ENCODE assay signal across 27 cellular contexts in the genomic region with DNA sequence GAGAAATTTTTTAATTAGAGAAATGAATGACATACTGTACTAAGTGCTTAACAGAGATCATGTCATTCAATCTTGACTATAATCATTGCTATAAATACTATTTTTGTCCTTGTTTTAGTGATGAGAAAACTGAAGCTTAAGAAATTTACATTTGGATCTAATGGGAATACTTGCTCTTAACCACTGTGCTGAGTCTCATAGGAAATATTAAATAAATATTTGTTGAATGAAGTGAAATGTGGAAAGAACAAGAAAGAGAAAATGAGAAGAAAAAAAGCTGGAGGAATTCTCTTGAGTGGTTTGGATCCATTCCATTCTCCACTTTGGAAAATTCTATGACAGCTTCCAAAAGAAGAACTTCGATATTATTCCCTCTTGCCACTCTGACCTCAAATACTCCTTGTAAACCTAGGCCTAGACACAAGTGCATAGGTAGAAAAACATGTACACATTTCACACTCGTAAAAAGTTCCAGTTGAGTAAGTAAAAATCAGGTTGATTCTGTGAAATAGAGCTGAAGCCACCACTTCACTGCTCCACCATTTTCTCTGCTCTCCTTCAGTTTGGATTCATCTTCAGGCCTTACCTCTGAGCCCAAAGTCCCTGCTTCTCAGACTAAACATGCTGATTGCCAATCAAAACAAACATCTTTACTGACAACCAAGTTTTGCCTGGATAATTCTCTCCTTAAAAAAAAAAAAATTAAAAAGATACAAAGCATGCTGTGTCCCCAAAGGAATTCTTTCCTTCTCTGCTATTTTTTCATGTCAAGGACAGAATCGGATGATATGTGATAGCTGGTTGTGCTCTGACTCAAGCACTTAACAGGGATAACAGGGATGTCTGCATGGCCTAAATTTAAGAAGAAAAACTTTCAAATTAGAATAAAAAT.
A peak's percentile ranks its signal among the peaks of the same experiment; 100 is the strongest.
DNase-seq lines count a peak whose midpoint lies in the region; ATAC-seq and TF ChIP-seq lines count a peak whose summit lies in the region.
"Had no signal": no experiment of that assay in that cellular context is flagged by ENCODE, and none has a peak within 500 bp of the region (broad histone marks: within the 10 kb centered on the region; RNA-seq: fewer than 3 reads in every experiment).

No MANE protein-coding gene starts in this region.

- H3K4me1 ChIP-seq in left ventricle myocardium inferior (peaks cover 22% of the 10 kb centered on the region), right cardiac atrium (ENCODE audit: control insufficient read depth, insufficient read depth, low read length) (peaks cover 6% of the 10 kb centered on the region), skeletal muscle tissue (ENCODE audit: control insufficient read depth in 3 of 3, insufficient read depth in 3 of 3, low read length in 3 of 3) (peaks cover 0 to 5% (median 0%) of the 10 kb centered on the region in 3 donors)
- H3K4me1 ChIP-seq: A549, pancreas had no signal

- H3K4me3 ChIP-seq in left ventricle myocardium inferior (no peak overlapping the region), right cardiac atrium (ENCODE audit: low read length) (no peak overlapping the region), foreskin fibroblast (ENCODE audit: low read depth in 1 of 2, low read length in 2 of 2) (no peak overlapping the region), skeletal muscle tissue (ENCODE audit: low read length in 3 of 3) (no peak overlapping the region)
- H3K4me3 ChIP-seq: A549, coronary artery, mucosa of descending colon, pancreas, tibial nerve had no signal

- H3K36me3 ChIP-seq in left ventricle myocardium inferior (no peaks in the 10 kb centered on the region), skeletal muscle tissue (ENCODE audit: control insufficient read depth in 3 of 3, insufficient read depth in 3 of 3, low read length in 3 of 3) (no peaks in the 10 kb centered on the region)
- H3K36me3 ChIP-seq: pancreas, tibial nerve had no signal

- H3K27ac ChIP-seq in left ventricle myocardium inferior (replicated peaks) (peak overlapping the region; percentile 73), right cardiac atrium (ENCODE audit: low read length) (no peak overlapping the region), skeletal muscle tissue (ENCODE audit: low read depth, low read length) (peak overlapping the region; percentile 51)
- H3K27ac ChIP-seq: A549, HL-60, pancreas had no signal

- ATAC-seq in right cardiac atrium, result no peak
- no peak for ATAC-seq in GM21737 (IDR thresholded peaks at IDR 0.05; ENCODE audit: unreplicated experiment)
- no peak for ATAC-seq in GM18519 (IDR thresholded peaks at IDR 0.05; ENCODE audit: low FRiP score, unreplicated experiment)
- ATAC-seq: A549; activated CD4-positive, alpha-beta T cell treated with anti-CD3 and anti-CD28 coated beads for 36 hours; effector memory CD8-positive, alpha-beta T cell; mucosa of descending colon; PC-3 had no signal

- no peak overlapping the region for H3K9ac ChIP-seq in skeletal muscle tissue (ENCODE audit: low read depth in 1 of 3, low read length in 3 of 3)

- intact Hi-C loops in left ventricle myocardium inferior (cut with micrococcal nuclease), result no loop called here
- intact Hi-C loops in right cardiac atrium (cut with DNase I), result no loop called here

- TF ChIP-seq CTCF in left ventricle myocardium inferior (IDR thresholded peaks at IDR 0.05; ENCODE audit: borderline replicate concordance) (no peak), foreskin fibroblast (IDR thresholded peaks at IDR 0.05; ENCODE audit: low read depth, low read length) (no peak)

- H3K27me3 ChIP-seq in left ventricle myocardium inferior (ENCODE audit: low read depth) (no peaks in the 10 kb centered on the region), right cardiac atrium (ENCODE audit: control insufficient read depth, insufficient read depth) (no peaks in the 10 kb centered on the region), skeletal muscle tissue (ENCODE audit: control insufficient read depth in 3 of 3, insufficient read depth in 3 of 3, low read length in 3 of 3) (no peaks in the 10 kb centered on the region)
- H3K27me3 ChIP-seq: pancreas, tibial nerve had no signal

- H3K9me3 ChIP-seq in left ventricle myocardium inferior (replicated peaks), result no peaks in the 10 kb centered on the region
- H3K9me3 ChIP-seq in right cardiac atrium (ENCODE audit: control insufficient read depth, low read length), result no peaks in the 10 kb centered on the region
- H3K9me3 ChIP-seq in skeletal muscle tissue (ENCODE audit: control insufficient read depth in 3 of 3, low read length in 3 of 3), result no peaks in the 10 kb centered on the region
- H3K9me3 ChIP-seq: A549, pancreas, tibial nerve had no signal

- WGBS in right cardiac atrium, result 42% methylated on average over 3 of the region's 3 CpGs

- DNase-seq in left ventricle myocardium inferior, result no peak
- no peak for DNase-seq in right cardiac atrium
- DNase-seq in foreskin fibroblast, result peak; percentile 18 to 49
- no peak for DNase-seq in activated effector memory CD4-positive, alpha-beta T cell treated with anti-CD3 and anti-CD28 coated beads, Interleukin-2, amount 50 U/mL, for 16 hours
- DNase-seq in NOMO-1 treated with dmso at 0.1 percent for 144 hours (lab: John Stamatoyannopoulos, UW; ENCODE audit: unreplicated experiment), result no peak
- DNase-seq: activated CD4-positive, alpha-beta T cell treated with anti-CD3 and anti-CD28 coated beads for 36 hours; activated CD8-positive, alpha-beta memory T cell treated with anti-CD3 and anti-CD28 coated beads for 24 hours; activated gamma-delta T cell treated with Interleukin-2 at 50 U/mL for 16 hours; AML-193; amniotic stem cell; CD4-positive, alpha-beta T cell; effector memory CD8-positive, alpha-beta T cell; HFFc6; mucosa of descending colon; MV-4-11; NCI-H146; pancreas; PC-3; stimulated activated CD4-positive, alpha-beta T cell treated with anti-CD3 and anti-CD28 coated beads, Interleukin-4, amount 100 ng/mL, for 24 hours; stimulated activated naive CD4-positive, alpha-beta T cell had no signal

Comparison
In these comparisons a context has a peak if more than half of its experiments do, and no peak if none do; other contexts are left out.
1. DNase-seq: peak in foreskin fibroblast (2 of 2); none in left ventricle myocardium inferior (single experiment), right cardiac atrium (0 of 3), activated effector memory CD4-positive, alpha-beta T cell treated with anti-CD3 and anti-CD28 coated beads, Interleukin-2, amount 50 U/mL, for 16 hours (single experiment) and NOMO-1 treated with dmso at 0.1 percent for 144 hours (single experiment).